In the genomic region with DNA sequence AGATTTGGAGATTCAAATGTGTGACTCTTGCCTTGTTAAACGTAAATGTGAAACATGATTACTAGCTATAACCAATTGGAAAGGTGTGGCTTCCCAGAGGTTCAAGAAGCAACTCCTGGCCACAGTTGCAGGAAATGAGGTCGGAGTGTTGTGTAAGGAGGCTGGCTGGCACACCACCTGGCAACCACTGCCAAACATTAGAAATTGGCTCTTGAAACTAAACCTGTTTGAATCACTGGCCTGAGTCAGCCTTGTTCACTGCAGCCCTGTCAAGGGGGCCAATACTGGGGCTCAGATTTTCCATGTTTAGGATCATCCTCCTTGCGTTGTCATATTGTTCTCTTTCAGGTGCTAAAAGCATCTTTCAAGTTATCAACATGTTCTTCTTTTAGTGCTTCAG, we compare ENCODE assay signal across 17 cellular contexts.
A peak's percentile ranks its signal among the peaks of the same experiment; 100 is the strongest.
DNase-seq lines count a peak whose midpoint lies in the region; ATAC-seq and TF ChIP-seq lines count a peak whose summit lies in the region.
"Had no signal": no experiment of that assay in that cellular context is flagged by ENCODE, and none has a peak within 500 bp of the region (broad histone marks: within the 10 kb centered on the region; RNA-seq: fewer than 3 reads in every experiment).

No MANE protein-coding gene starts in this region.

- no peaks in the 10 kb centered on the region for H3K36me3 ChIP-seq in body of pancreas (replicated peaks in 1 of 2; ENCODE audit: insufficient read depth in 1 of 2, low read depth in 2 of 2)
- H3K36me3 ChIP-seq: right atrium auricular region had no signal

- WGBS in body of pancreas, 2 donors = 40 to 42% methylated on average over 3 of the region's 3 CpGs

- no peaks in the 10 kb centered on the region for H3K27me3 ChIP-seq in body of pancreas
- H3K27me3 ChIP-seq: right atrium auricular region had no signal

- no peak for TF ChIP-seq CTCF in body of pancreas (IDR thresholded peaks at IDR 0.05)

- DNase-seq in DMS53 (lab: John Stamatoyannopoulos, UW) = peak; percentile 35
- no peak for DNase-seq in DMS53 treated with DMSO at 0.1 percent for 48 hours (lab: John Stamatoyannopoulos, UW; ENCODE audit: unreplicated experiment)
- DNase-seq in NCI-H2029 (lab: John Stamatoyannopoulos, UW) = peak; percentile 88
- peak; percentile 25 to 46 (median 44) for DNase-seq in body of pancreas
- peak; percentile 17 for DNase-seq in mucosa of gallbladder (ENCODE audit: low spot score)
- no peak for DNase-seq in NK-92 (lab: John Stamatoyannopoulos, UW; ENCODE audit: unreplicated experiment)
- DNase-seq in NCI-H1694 treated with DMSO at 0.1 percent for 48 hours (lab: John Stamatoyannopoulos, UW) = no peak
- DNase-seq: activated CD4-positive, alpha-beta T cell treated with anti-CD3 and anti-CD28 coated beads, Interleukin-2, amount 50 U/mL, for 1 hour; activated naive CD8-positive, alpha-beta T cell treated with anti-CD3 and anti-CD28 coated beads for 36 hours; activated T-cell treated with anti-CD3 and anti-CD28 coated beads, Interleukin-2, amount 50 U/mL, for 24 hours; CD4-positive, alpha-beta T cell; effector memory CD4-positive, alpha-beta T cell; NCI-H2171 had no signal

- intact Hi-C loops in body of pancreas (cut with DNase I) = no loop called here

- no peak overlapping the region for H3K27ac ChIP-seq in body of pancreas
- H3K27ac ChIP-seq: right atrium auricular region, SK-N-MC had no signal

- H3K4me1 ChIP-seq in body of pancreas = no peaks in the 10 kb centered on the region
- H3K4me1 ChIP-seq: right atrium auricular region had no signal

- H3K4me3 ChIP-seq in body of pancreas = no peak overlapping the region
- H3K4me3 ChIP-seq: GM12878, right atrium auricular region, SK-N-MC had no signal

- no peaks in the 10 kb centered on the region for H3K9me3 ChIP-seq in body of pancreas
- H3K9me3 ChIP-seq: right atrium auricular region had no signal

- ATAC-seq in body of pancreas (no peak), HG02973 (IDR thresholded peaks at IDR 0.05; ENCODE audit: unreplicated experiment) (no peak)

- TF ChIP-seq POLR2A in body of pancreas (IDR thresholded peaks at IDR 0.05) = no peak

Comparison
In these comparisons a context has a peak if more than half of its experiments do, and no peak if none do; other contexts are left out.
1. DNase-seq: peak in DMS53 (single experiment), NCI-H2029 (single experiment), body of pancreas (4 of 4) and mucosa of gallbladder (single experiment); none in DMS53 treated with DMSO at 0.1 percent for 48 hours (single experiment), NK-92 (single experiment) and NCI-H1694 treated with DMSO at 0.1 percent for 48 hours (single experiment).